14 cellular contexts compared by ENCODE assay signal in the genomic region with DNA sequence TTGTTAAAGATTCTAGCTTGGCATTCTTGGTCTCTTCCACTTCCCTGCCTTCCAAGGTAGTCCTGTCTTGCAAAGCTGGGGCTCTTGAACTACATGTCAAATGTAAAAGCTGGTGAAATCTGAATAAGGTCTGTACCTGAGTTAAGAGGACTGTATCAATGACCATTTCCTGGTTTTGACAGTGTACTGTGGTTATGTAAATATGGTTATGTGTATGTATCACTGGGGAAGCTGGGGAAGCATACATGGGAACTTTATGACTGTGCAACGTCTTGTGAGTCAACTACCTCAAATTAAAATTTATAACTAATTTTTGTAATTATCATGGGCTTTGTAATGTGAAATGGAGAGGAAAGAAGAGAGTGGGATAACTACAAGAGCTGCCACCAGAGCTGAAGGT.
DNase-seq lines count a peak whose midpoint lies in the region; ATAC-seq and TF ChIP-seq lines count a peak whose summit lies in the region.
"Had no signal": no experiment of that assay in that cellular context is flagged by ENCODE, and none has a peak within 500 bp of the region (broad histone marks: within the 10 kb centered on the region; RNA-seq: fewer than 3 reads in every experiment).

No MANE protein-coding gene starts in this region.

- ATAC-seq in GM18867 (IDR thresholded peaks at IDR 0.05; ENCODE audit: unreplicated experiment), result peak; percentile 99
- ATAC-seq in GM21447 (IDR thresholded peaks at IDR 0.05; ENCODE audit: unreplicated experiment), result peak; percentile 97
- peak; percentile 81 for ATAC-seq in HG03025 (IDR thresholded peaks at IDR 0.05; ENCODE audit: low FRiP score, unreplicated experiment)
- ATAC-seq in activated B cell treated with CpG ODN at 0.5 μM for 24 hours (ENCODE audit: low read depth), result peak; percentile 42

- WGBS in spleen, 5 donors, result 34 to 42% (median 39%) methylated on average over 1 of the region's 1 CpG

- intact Hi-C loops in activated B cell treated with CpG ODN at 0.5 μM for 24 hours (cut with micrococcal nuclease), result no loop called here
- intact Hi-C loops in spleen (cut with DNase I; ENCODE audit: low total_unique reads), result no loop called here

- TF ChIP-seq POLR2A in spleen (IDR thresholded peaks at IDR 0.05), result no peak

- H3K27me3 Mint-ChIP-seq in activated B cell treated with CpG ODN at 0.5 μM for 24 hours, result no peaks in the 10 kb centered on the region

- no peak overlapping the region for H3K4me3 Mint-ChIP-seq in activated B cell treated with CpG ODN at 0.5 μM for 24 hours
- H3K4me3 Mint-ChIP-seq: CD14-positive monocyte had no signal

- no peak for TF ChIP-seq CTCF in activated B cell treated with CpG ODN at 0.5 μM for 24 hours (IDR thresholded peaks at IDR 0.05)
- no peak for TF ChIP-seq CTCF in spleen (IDR thresholded peaks at IDR 0.05 in 8 of 11, conservative IDR thresholded peaks at IDR 0.05 in 3 of 11)

- H3K36me3 ChIP-seq in spleen, result peaks cover 0 to 31% (median 0%) of the 10 kb centered on the region in 6 donors

- no peak overlapping the region for H3K27ac Mint-ChIP-seq in activated B cell treated with CpG ODN at 0.5 μM for 24 hours
- H3K27ac Mint-ChIP-seq: CD14-positive monocyte had no signal

- CTCF ChIA-PET in activated B cell treated with CpG ODN at 0.5 μM for 24 hours (lab: Charles Lee), result no interaction called here

- no peaks in the 10 kb centered on the region for H3K4me1 ChIP-seq in spleen
- H3K4me1 ChIP-seq: thyroid gland had no signal

- no peaks in the 10 kb centered on the region for H3K9me3 ChIP-seq in spleen
- H3K9me3 ChIP-seq: thyroid gland had no signal

- H3K4me1 Mint-ChIP-seq in activated B cell treated with CpG ODN at 0.5 μM for 24 hours, result no peaks in the 10 kb centered on the region
- H3K4me1 Mint-ChIP-seq: CD14-positive monocyte had no signal

- no peak overlapping the region for H3K27ac ChIP-seq in spleen
- H3K27ac ChIP-seq: thyroid gland, VCaP had no signal

- no peak overlapping the region for H3K4me3 ChIP-seq in spleen
- H3K4me3 ChIP-seq: thyroid gland had no signal

- peaks cover 1% of the 10 kb centered on the region for H3K9me3 Mint-ChIP-seq in activated B cell treated with CpG ODN at 0.5 μM for 24 hours

- DNase-seq in activated B cell treated with CpG ODN at 0.5 μM for 24 hours (no peak), DMS 273 (lab: John Stamatoyannopoulos, UW; ENCODE audit: unreplicated experiment) (no peak), spleen (no peak), NCI-H2227 treated with DMSO at 0.1 percent for 48 hours (lab: John Stamatoyannopoulos, UW) (no peak), NCI-H128 (lab: John Stamatoyannopoulos, UW; ENCODE audit: unreplicated experiment) (no peak)
- DNase-seq: midbrain, NCI-H524, SHP77, thyroid gland had no signal

- POLR2A ChIA-PET in activated B cell treated with CpG ODN at 0.5 μM for 24 hours (lab: Charles Lee), result interaction anchor here (0.6 kb wide), 1 partner anchor 283 kb away, joined by 5 read pairs; a partner anchor contains a TSS

- H3K36me3 Mint-ChIP-seq in activated B cell treated with CpG ODN at 0.5 μM for 24 hours (ENCODE audit: low read depth), result peaks cover 67% of the 10 kb centered on the region
- H3K36me3 Mint-ChIP-seq: CD14-positive monocyte had no signal

- H3K27me3 ChIP-seq in spleen (replicated peaks in 1 of 7), result no peaks in the 10 kb centered on the region
- H3K27me3 ChIP-seq: thyroid gland had no signal

Comparison
In these comparisons a context has a peak if more than half of its experiments do, and no peak if none do; other contexts are left out.
1. ATAC-seq: peak in every context shown above with its lines; median percentile 99 in GM18867; 97 in GM21447; 81 in HG03025; 42 in activated B cell treated with CpG ODN at 0.5 μM for 24 hours.